9 cellular contexts compared by ENCODE assay signal in the genomic region with DNA sequence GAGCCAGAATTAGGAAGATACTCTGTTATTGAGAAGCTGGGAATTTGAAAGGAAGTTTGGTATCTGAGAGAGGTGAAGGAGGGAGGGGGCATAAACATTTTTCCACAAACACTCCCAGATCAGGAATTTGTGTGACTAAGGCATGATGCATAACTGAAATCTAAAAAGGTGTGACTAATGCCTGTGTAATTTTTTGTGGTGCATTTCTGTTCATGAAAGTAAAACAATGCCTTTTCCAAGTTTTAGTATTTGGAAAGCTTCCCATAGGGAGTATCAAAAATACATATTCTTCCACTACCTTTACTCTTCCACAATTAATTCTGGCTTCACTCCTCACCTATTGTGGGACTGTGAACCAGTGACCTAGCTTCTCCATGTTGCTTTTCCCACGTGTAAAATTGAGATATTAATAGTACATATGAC. TPM values are rescaled to one million over a fixed set of nuclear protein-coding genes. Genes with fewer than 3 reads are reported as not detected.
DNase-seq lines count a peak whose midpoint lies in the region; ATAC-seq and TF ChIP-seq lines count a peak whose summit lies in the region.
"Had no signal": no experiment of that assay in that cellular context is flagged by ENCODE, and none has a peak within 500 bp of the region (broad histone marks: within the 10 kb centered on the region; RNA-seq: fewer than 3 reads in every experiment).

No MANE protein-coding gene starts in this region.

- H3K9ac ChIP-seq in IMR-90 (ENCODE audit: low read depth, low read length): no peak overlapping the region

- peak overlapping the region; percentile 97; the same call in 1 of the 2 replicates for H3K18ac ChIP-seq in IMR-90 (ENCODE audit: low read depth, low read length)

- H4K8ac ChIP-seq in IMR-90 (ENCODE audit: low read depth in 2 of 2, low read length in 2 of 2): peak overlapping the region; percentile 58 to 91

- dilution Hi-C loops in IMR-90 (cut with HindIII; ENCODE audit: low sequenced_read_pairs, unreplicated experiment): no loop called here

- peak overlapping the region; percentile 99 for H2BK20ac ChIP-seq in IMR-90 (ENCODE audit: low read depth, low read length)

- POLR2A ChIA-PET in IMR-90 (lab: Charles Lee; ENCODE audit: unreplicated experiment): no interaction called here

- H3K4me2 ChIP-seq in IMR-90 (ENCODE audit: low read depth, low read length): peak overlapping the region; percentile 65; the same call in 1 of the 2 replicates

- in situ Hi-C loops in ACHN (cut with HindIII; ENCODE audit: low pct_ligation_motif_present, low pct_unique_long_range_greater_than_20kb, low sequenced_read_pairs): no loop called here
- in situ Hi-C loops in IMR-90 (cut with MboI; ENCODE audit: low sequenced_read_pairs): no loop called here

- no peaks in the 10 kb centered on the region for H3K36me3 ChIP-seq in IMR-90 (ENCODE audit: control insufficient read depth, insufficient read depth, low read length)
- no peaks in the 10 kb centered on the region for H3K36me3 ChIP-seq in lung (ENCODE audit: control insufficient read depth in 2 of 2, insufficient read depth in 2 of 2, low read length in 2 of 2)
- no peaks in the 10 kb centered on the region for H3K36me3 ChIP-seq in psoas muscle (ENCODE audit: insufficient read depth in 1 of 2, low read depth in 1 of 2)

- H2AK5ac ChIP-seq in IMR-90 (ENCODE audit: low read depth, low read length): peak overlapping the region; percentile 85

- H3K23ac ChIP-seq in IMR-90 (ENCODE audit: low read depth, low read length): 0 out of 2 replicates have a peak overlapping the region, but pooled peaks have one; percentile 64

- peak overlapping the region; percentile 98 for H2BK120ac ChIP-seq in IMR-90 (ENCODE audit: low read depth, low read length)

- WGBS in IMR-90 (ENCODE audit: extremely low coverage in 2 of 2, insufficient read length in 1 of 2), 2 experiments: no CpG with 5 or more reads among the region's 1 CpG
- WGBS in lung, 2 donors: 49 to 67% methylated on average over 1 of the region's 1 CpG
- 16 to 32% (median 22%) methylated on average over 1 of the region's 1 CpG for WGBS in psoas muscle, 3 donors

- H3K9me1 ChIP-seq in IMR-90 (ENCODE audit: insufficient read depth, low read length): peaks cover 5% of the 10 kb centered on the region; the same call in 1 of the 2 replicates

- peak; percentile 99 for DNase-seq in ACHN
- peak; percentile 97 for DNase-seq in IMR-90
- DNase-seq in dedifferentiated amniotic fluid mesenchymal stem cell (ENCODE audit: extremely low spot score): peak; percentile 96
- DNase-seq in lung (ENCODE audit: low spot score): no peak
- no peak for DNase-seq in NCI-H748 (lab: John Stamatoyannopoulos, UW; ENCODE audit: unreplicated experiment)
- DNase-seq in psoas muscle: no peak
- no peak for DNase-seq in islet precursor cell

- no peak for TF ChIP-seq POLR2A in IMR-90 (IDR thresholded peaks at IDR 0.05; ENCODE audit: low read depth, low read length)

- H3K79me1 ChIP-seq in IMR-90 (ENCODE audit: low read depth in 1 of 2, low read length in 2 of 2): peaks cover 3 to 12% of the 10 kb centered on the region in 2 experiments; a peak in 3 of 4 replicates

- H4K5ac ChIP-seq in IMR-90 (ENCODE audit: low read depth, low read length): peak overlapping the region; percentile 73; the same call in 1 of the 2 replicates

- intact Hi-C loops in IMR-90 (cut with micrococcal nuclease) (loop anchor here (1.0 to 10.0 kb wide), 5 partner anchors 52 to 171 kb away; partner anchors contain the start of gene CAV2), psoas muscle (cut with DNase I) (no loop called here)

- no peak for TF ChIP-seq CTCF in IMR-90 (conservative IDR thresholded peaks at IDR 0.05; ENCODE audit: low read depth, low read length)
- no peak for TF ChIP-seq CTCF in lung (IDR thresholded peaks at IDR 0.05; ENCODE audit: control extremely low read depth, extremely low read depth)
- no peak for TF ChIP-seq CTCF in psoas muscle (IDR thresholded peaks at IDR 0.05)

- H2BK5ac ChIP-seq in IMR-90 (ENCODE audit: low read depth, low read length, poor library complexity, severe bottlenecking): peak overlapping the region; percentile 100

- 0 out of 2 replicates have a peak overlapping the region, but pooled peaks have one; percentile 87 for H3K27ac ChIP-seq in IMR-90 (ENCODE audit: insufficient read depth, low read length)
- peak overlapping the region in 1 of 2 donors; percentile 72 for H3K27ac ChIP-seq in lung (ENCODE audit: low read depth in 1 of 2, low read length in 1 of 2)
- H3K27ac ChIP-seq in psoas muscle: no peak overlapping the region

- TF ChIP-seq RAD21 in IMR-90 (IDR thresholded peaks at IDR 0.05; ENCODE audit: low read length): no peak

- CTCF ChIA-PET in IMR-90 (lab: Yijun Ruan, JAX): no interaction called here

- peak overlapping the region; percentile 95 for H3K4ac ChIP-seq in IMR-90 (ENCODE audit: low read depth, low read length)

- H3K9me3 ChIP-seq in IMR-90 (ENCODE audit: control insufficient read depth, insufficient read depth, low read length) (no peaks in the 10 kb centered on the region), lung (ENCODE audit: control insufficient read depth in 2 of 2, insufficient read depth in 1 of 2, low read length in 1 of 2) (no peaks in the 10 kb centered on the region), psoas muscle (no peaks in the 10 kb centered on the region)

- H4K20me1 ChIP-seq in IMR-90 (ENCODE audit: insufficient read depth, low read length): no peaks in the 10 kb centered on the region

- ATAC-seq in IMR-90 (ENCODE audit: low read depth): peak; percentile 76
- ATAC-seq in lung (ENCODE audit: insufficient read depth, low FRiP score): peak; percentile 85
- ATAC-seq in psoas muscle: no peak
- no peak for ATAC-seq in GM18858 (IDR thresholded peaks at IDR 0.05; ENCODE audit: unreplicated experiment)

- H3K4me1 ChIP-seq in IMR-90 (ENCODE audit: control insufficient read depth, insufficient read depth, low read length): peaks cover 14% of the 10 kb centered on the region
- peaks cover 2 to 16% of the 10 kb centered on the region in 2 donors for H3K4me1 ChIP-seq in lung (ENCODE audit: control insufficient read depth in 2 of 2, insufficient read depth in 2 of 2, low read length in 2 of 2)
- peaks cover 7% of the 10 kb centered on the region for H3K4me1 ChIP-seq in psoas muscle

- no peak overlapping the region for H2AK9ac ChIP-seq in IMR-90 (replicated peaks; ENCODE audit: low read depth, low read length, poor library complexity)

- peak overlapping the region; percentile 84 for H2BK15ac ChIP-seq in IMR-90 (ENCODE audit: low read depth, low read length)

- BruUV-seq in IMR-90 (replicated peaks; lab: Mats Ljungman, UMichigan): no TSS peak

- peak overlapping the region; percentile 83 for H4K91ac ChIP-seq in IMR-90 (ENCODE audit: insufficient read depth, low read depth, low read length)

- no peak overlapping the region for H2AFZ ChIP-seq in IMR-90 (replicated peaks; ENCODE audit: low read length, poor library complexity)

- H3K27me3 ChIP-seq in IMR-90 (ENCODE audit: control insufficient read depth, insufficient read depth, low read length) (no peaks in the 10 kb centered on the region), lung (ENCODE audit: control insufficient read depth, insufficient read depth) (no peaks in the 10 kb centered on the region), psoas muscle (ENCODE audit: insufficient read depth in 3 of 3, low read length in 2 of 3) (no peaks in the 10 kb centered on the region)

- H3K4me3 ChIP-seq in IMR-90 (ENCODE audit: insufficient read depth, low read depth, low read length) (no peak overlapping the region), lung (no peak overlapping the region), psoas muscle (no peak overlapping the region)

- peak overlapping the region; percentile 85 for H3K56ac ChIP-seq in IMR-90 (ENCODE audit: extremely low read depth, insufficient read depth, low read length)

- peak overlapping the region; percentile 94 for H3K14ac ChIP-seq in IMR-90 (replicated peaks; ENCODE audit: low read depth, low read length)

TF ChIP-seq in IMR-90, 13 proteins besides CTCF, POLR2A, EP300 and RAD21 (continues in another document):
- TF ChIP-seq, protein P1, sequence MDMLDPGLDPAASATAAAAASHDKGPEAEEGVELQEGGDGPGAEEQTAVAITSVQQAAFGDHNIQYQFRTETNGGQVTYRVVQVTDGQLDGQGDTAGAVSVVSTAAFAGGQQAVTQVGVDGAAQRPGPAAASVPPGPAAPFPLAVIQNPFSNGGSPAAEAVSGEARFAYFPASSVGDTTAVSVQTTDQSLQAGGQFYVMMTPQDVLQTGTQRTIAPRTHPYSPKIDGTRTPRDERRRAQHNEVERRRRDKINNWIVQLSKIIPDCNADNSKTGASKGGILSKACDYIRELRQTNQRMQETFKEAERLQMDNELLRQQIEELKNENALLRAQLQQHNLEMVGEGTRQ (IDR thresholded peaks at IDR 0.05; ENCODE audit: low read depth, low read length): no peak
- TF ChIP-seq NFE2L2 (IDR thresholded peaks at IDR 0.05; ENCODE audit: low read depth, low read length) (no peak), CHD1 (IDR thresholded peaks at IDR 0.05; ENCODE audit: low read depth, low read length) (no peak; the same call in 1 of the 2 replicates), CEBPB (IDR thresholded peaks at IDR 0.05; ENCODE audit: low read depth, low read length) (no peak; the same call in 1 of the 2 replicates), RCOR1 (IDR thresholded peaks at IDR 0.05; ENCODE audit: insufficient replicate concordance, low read length) (no peak), MAFK (IDR thresholded peaks at IDR 0.05; ENCODE audit: low read depth, low read length) (no peak), MXI1 (IDR thresholded peaks at IDR 0.05; ENCODE audit: borderline replicate concordance, low read depth, low read length) (no peak), SMC3 (IDR thresholded peaks at IDR 0.05; ENCODE audit: low read depth, low read length) (0 out of 2 replicates have a peak, but pooled peaks have one; percentile 21), FOS (IDR thresholded peaks at IDR 0.05; ENCODE audit: low read depth, low read length) (peak; percentile 95), BHLHE40 (IDR thresholded peaks at IDR 0.05; ENCODE audit: low read depth, low read length) (no peak), RFX5 (IDR thresholded peaks at IDR 0.05; ENCODE audit: low read depth, low read length) (no peak)
- TF ChIP-seq, protein P2, sequence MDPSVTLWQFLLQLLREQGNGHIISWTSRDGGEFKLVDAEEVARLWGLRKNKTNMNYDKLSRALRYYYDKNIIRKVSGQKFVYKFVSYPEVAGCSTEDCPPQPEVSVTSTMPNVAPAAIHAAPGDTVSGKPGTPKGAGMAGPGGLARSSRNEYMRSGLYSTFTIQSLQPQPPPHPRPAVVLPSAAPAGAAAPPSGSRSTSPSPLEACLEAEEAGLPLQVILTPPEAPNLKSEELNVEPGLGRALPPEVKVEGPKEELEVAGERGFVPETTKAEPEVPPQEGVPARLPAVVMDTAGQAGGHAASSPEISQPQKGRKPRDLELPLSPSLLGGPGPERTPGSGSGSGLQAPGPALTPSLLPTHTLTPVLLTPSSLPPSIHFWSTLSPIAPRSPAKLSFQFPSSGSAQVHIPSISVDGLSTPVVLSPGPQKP (IDR thresholded peaks at IDR 0.05; ENCODE audit: borderline replicate concordance, low read depth, low read length): no peak

RNA-seq across cellular contexts. Expression of gene CAV2, which starts 56.4 kb away (rescaled TPM):
- 199 and 217 TPM in 2 replicates for total RNA-seq in IMR-90 (2012; rRNA removed)
- polyA plus RNA-seq in IMR-90 (2012; rRNA removed): 217 and 265 TPM in 2 replicates
- polyA plus RNA-seq in IMR-90 (2012; cell fraction: cytosol; rRNA removed): 110 and 169 TPM in 2 replicates
- polyA plus RNA-seq in IMR-90 (2012; cell fraction: nucleus; rRNA removed; ENCODE audit: low replicate concordance): 42.8 and 115 TPM in 2 replicates
- 100 to 1,000 TPM; 143 to 214 TPM for total RNA-seq in lung
- 10 to 100 TPM; 57.9 to 68.5 TPM for polyA plus RNA-seq in lung
- total RNA-seq in psoas muscle: 10 to 100 TPM; 12.8 to 20.1 (median 19.2) TPM
- 10 to 100 TPM; 10.9 to 15.7 (median 11.7) TPM for polyA plus RNA-seq in psoas muscle
- total RNA-seq: OCI-LY7 had no signal

Comparison
In these comparisons a context has a peak if more than half of its experiments do, and no peak if none do; other contexts are left out.
1. DNase-seq: peak in ACHN (single experiment), IMR-90 (single experiment) and dedifferentiated amniotic fluid mesenchymal stem cell (single experiment); none in lung (single experiment), NCI-H748 (single experiment), psoas muscle (0 of 2) and islet precursor cell (single experiment).
2. ATAC-seq: peak in IMR-90 (single experiment) and lung (single experiment); none in psoas muscle (0 of 4) and GM18858 (single experiment).